In genomic region chr13:75907044-75907443, GRCh38 we compare ENCODE assay signal across 18 cellular contexts.
DNase-seq lines count a peak whose midpoint lies in the region; ATAC-seq and TF ChIP-seq lines count a peak whose summit lies in the region.
"Had no signal": no experiment of that assay in that cellular context is flagged by ENCODE, and none has a peak within 500 bp of the region (broad histone marks: within the 10 kb centered on the region; RNA-seq: fewer than 3 reads in every experiment).

No MANE protein-coding gene starts in this region.

- H4K91ac ChIP-seq in mesenchymal stem cell (ENCODE audit: low read length), result peak overlapping the region; percentile 50

- H3K27ac ChIP-seq in left ventricle myocardium inferior (replicated peaks) (peak overlapping the region; percentile 21), WERI-Rb-1 (peak overlapping the region; percentile 14; the same call in 1 of the 2 replicates), mesenchymal stem cell (ENCODE audit: low read length, poor library complexity, severe bottlenecking) (no peak overlapping the region)
- H3K27ac ChIP-seq: BLaER1, HL-60 had no signal

- 58% methylated on average over 5 of the region's 5 CpGs for WGBS in mesenchymal stem cell

- H3K9ac ChIP-seq in mesenchymal stem cell (ENCODE audit: low read length), result no peak overlapping the region
- H3K9ac ChIP-seq: BLaER1 had no signal

- no peak overlapping the region for H2BK120ac ChIP-seq in mesenchymal stem cell (ENCODE audit: low read depth, low read length)

- ATAC-seq in left cardiac atrium, result no peak
- ATAC-seq in activated naive CD4-positive, alpha-beta T cell treated with anti-CD3 and anti-CD28 coated beads, Interleukin-2, amount 50 U/mL, for 72 hours, result no peak
- no peak for ATAC-seq in HG03039 (IDR thresholded peaks at IDR 0.05; ENCODE audit: unreplicated experiment)
- ATAC-seq: CD8-positive, alpha-beta T cell had no signal

- DNase-seq in left ventricle myocardium inferior (no peak), left cardiac atrium (no peak), WERI-Rb-1 (peak; percentile 31), mesenchymal stem cell (no peak), 8988T (no peak), SW480 (ENCODE audit: low spot score) (no peak)
- no peak for DNase-seq in activated naive CD4-positive, alpha-beta T cell treated with anti-CD3 and anti-CD28 coated beads, Interleukin-2, amount 50 U/mL, for 72 hours (ENCODE audit: low spot score in 2 of 2)
- DNase-seq: CD8-positive, alpha-beta T cell; DND-41; GDM1; NCI-H1417; NCI-H2029; NCI-H510A treated with DMSO at 0.1 percent for 48 hours; NK-92 treated with Interleukin-12 subunit alpha and Interleukin-12 subunit beta, amount 100 ng/mL, for 24 hours; SHP77 treated with DMSO at 0.1 percent for 48 hours had no signal

- H3K27ac Mint-ChIP-seq in activated naive CD4-positive, alpha-beta T cell treated with anti-CD3 and anti-CD28 coated beads, Interleukin-2, amount 50 U/mL, for 72 hours, result no peak overlapping the region
- H3K27ac Mint-ChIP-seq: CD8-positive, alpha-beta T cell had no signal

- H3K23ac ChIP-seq in mesenchymal stem cell (ENCODE audit: low read length in 2 of 2), result no peak overlapping the region

- no peak overlapping the region for H3K4me2 ChIP-seq in mesenchymal stem cell (ENCODE audit: low read length, poor library complexity, severe bottlenecking)
- H3K4me2 ChIP-seq: BLaER1 had no signal

- H3K18ac ChIP-seq in mesenchymal stem cell (ENCODE audit: low read depth in 1 of 2, low read length in 2 of 2), result peak overlapping the region; percentile 21 to 43

- H3K9me3 Mint-ChIP-seq in activated naive CD4-positive, alpha-beta T cell treated with anti-CD3 and anti-CD28 coated beads, Interleukin-2, amount 50 U/mL, for 72 hours, result no peaks in the 10 kb centered on the region
- H3K9me3 Mint-ChIP-seq: CD8-positive, alpha-beta T cell had no signal

- peaks cover 31% of the 10 kb centered on the region for H3K4me1 ChIP-seq in left ventricle myocardium inferior
- no peaks in the 10 kb centered on the region for H3K4me1 ChIP-seq in mesenchymal stem cell (ENCODE audit: control insufficient read depth, insufficient read depth, low read depth, low read length)
- H3K4me1 ChIP-seq: BLaER1 had no signal

- intact Hi-C loops in left ventricle myocardium inferior (cut with micrococcal nuclease), result no loop called here
- intact Hi-C loops in left cardiac atrium (cut with DNase I), result loop anchor here in 1 of 2 donors (5.0 kb wide), 1 partner anchor 105 kb away; no protein-coding TSS in a partner anchor

- no peak overlapping the region for H2BK5ac ChIP-seq in mesenchymal stem cell (ENCODE audit: low read depth, low read length, poor library complexity, severe bottlenecking)

- H4K8ac ChIP-seq in mesenchymal stem cell (ENCODE audit: low read length), result peak overlapping the region; percentile 64

- no peak overlapping the region for H2BK15ac ChIP-seq in mesenchymal stem cell (ENCODE audit: low read depth, poor library complexity, severe bottlenecking)

- no peak overlapping the region for H3K4ac ChIP-seq in mesenchymal stem cell (ENCODE audit: low read depth in 1 of 2, low read length in 2 of 2)

- H3K27me3 ChIP-seq in left ventricle myocardium inferior (ENCODE audit: low read depth) (no peaks in the 10 kb centered on the region), WERI-Rb-1 (ENCODE audit: insufficient read depth, low read depth, severe bottlenecking) (no peaks in the 10 kb centered on the region), mesenchymal stem cell (ENCODE audit: control insufficient read depth in 1 of 2, insufficient read depth in 1 of 2, low read length in 2 of 2) (no peaks in the 10 kb centered on the region)
- H3K27me3 ChIP-seq: BLaER1 had no signal

- no peak overlapping the region for H3K4me3 ChIP-seq in left ventricle myocardium inferior
- H3K4me3 ChIP-seq in WERI-Rb-1 (ENCODE audit: low read depth, low read length), result no peak overlapping the region
- H3K4me3 ChIP-seq in mesenchymal stem cell (ENCODE audit: insufficient read depth in 1 of 2, low read depth in 1 of 2, low read length in 2 of 2), result no peak overlapping the region
- H3K4me3 ChIP-seq: BLaER1 had no signal

- H3K79me1 ChIP-seq in mesenchymal stem cell (replicated peaks; ENCODE audit: low read length, poor library complexity, severe bottlenecking), result no peaks in the 10 kb centered on the region

- no peak overlapping the region for H2AFZ ChIP-seq in mesenchymal stem cell (ENCODE audit: low read depth, low read length)

- H3K9me3 ChIP-seq in left ventricle myocardium inferior (replicated peaks) (no peaks in the 10 kb centered on the region), WERI-Rb-1 (ENCODE audit: severe bottlenecking) (no peaks in the 10 kb centered on the region), mesenchymal stem cell (ENCODE audit: control insufficient read depth, low read length) (no peaks in the 10 kb centered on the region)
- H3K9me3 ChIP-seq: BLaER1 had no signal

- TF ChIP-seq CTCF in left ventricle myocardium inferior (IDR thresholded peaks at IDR 0.05; ENCODE audit: borderline replicate concordance) (no peak), WERI-Rb-1 (IDR thresholded peaks at IDR 0.05; ENCODE audit: low read depth, low read length) (no peak)

- H3K36me3 Mint-ChIP-seq in activated naive CD4-positive, alpha-beta T cell treated with anti-CD3 and anti-CD28 coated beads, Interleukin-2, amount 50 U/mL, for 72 hours, result no peaks in the 10 kb centered on the region
- H3K36me3 Mint-ChIP-seq: CD8-positive, alpha-beta T cell had no signal

- no peak overlapping the region for H3K14ac ChIP-seq in mesenchymal stem cell (ENCODE audit: low read length in 2 of 2)

- H3K36me3 ChIP-seq in left ventricle myocardium inferior (no peaks in the 10 kb centered on the region), WERI-Rb-1 (no peaks in the 10 kb centered on the region), mesenchymal stem cell (ENCODE audit: control insufficient read depth in 1 of 2, insufficient read depth in 2 of 2, low read depth in 1 of 2, low read length in 2 of 2) (no peaks in the 10 kb centered on the region)
- H3K36me3 ChIP-seq: BLaER1 had no signal

- H2BK12ac ChIP-seq in mesenchymal stem cell (ENCODE audit: low read length in 2 of 2), result peak overlapping the region in 1 of 2 experiments; percentile 39

- peak overlapping the region; percentile 80 for H2AK5ac ChIP-seq in mesenchymal stem cell (ENCODE audit: low read length, severe bottlenecking)
